ENCODE assay signal across 20 cellular contexts in the genomic region with DNA sequence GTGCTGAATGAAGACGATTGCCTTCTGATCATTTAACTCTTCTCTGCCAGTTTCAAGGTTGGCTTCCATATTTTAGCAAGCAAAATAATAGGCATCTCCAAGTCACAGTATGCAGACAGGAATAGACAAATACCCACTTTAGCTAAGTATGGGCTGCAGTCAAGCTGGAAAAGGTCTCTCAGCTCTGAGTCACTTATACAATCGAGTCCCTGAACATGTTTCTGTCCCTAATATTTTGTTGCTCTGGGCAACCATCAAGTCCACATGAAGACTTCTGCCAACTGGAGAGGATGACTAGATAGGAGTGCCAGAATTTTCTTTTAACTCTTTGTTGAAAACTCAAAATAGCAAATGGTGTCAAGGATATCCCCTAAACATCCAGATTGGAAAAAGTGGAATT.
DNase-seq lines count a peak whose midpoint lies in the region; ATAC-seq, FAIRE-seq and TF ChIP-seq lines count a peak whose summit lies in the region.
"Had no signal": no experiment of that assay in that cellular context is flagged by ENCODE, and none has a peak within 500 bp of the region (broad histone marks: within the 10 kb centered on the region; RNA-seq: fewer than 3 reads in every experiment).

No MANE protein-coding gene starts in this region.

- FAIRE-seq in islet of Langerhans (lab: Jason Lieb, UNC) = peak; percentile 53

- peak overlapping the region; percentile 51 to 82 for H3K27ac ChIP-seq in aorta (ENCODE audit: low read depth in 1 of 2, low read length in 2 of 2)
- H3K27ac ChIP-seq: Peyer's patch had no signal

- H3K4me1 ChIP-seq in aorta (ENCODE audit: control insufficient read depth in 1 of 2, insufficient read depth in 2 of 2, low read length in 2 of 2) = peaks cover 0 to 3% of the 10 kb centered on the region in 2 donors
- H3K4me1 ChIP-seq: Peyer's patch had no signal

- POLR2A ChIA-PET in HEK293T (lab: Yijun Ruan, JAX) = no interaction called here

- no peak for DNase-seq in Right ventricle myocardium inferior (ENCODE audit: missing footprints)
- no peak for DNase-seq in cardiac septum (ENCODE audit: low spot score)
- DNase-seq in dermis microvascular lymphatic vessel endothelial cell (ENCODE audit: low read depth in 2 of 2) = peak; percentile 26 to 57
- DNase-seq in aorta = no peak
- no peak for DNase-seq in NCI-H82 (lab: John Stamatoyannopoulos, UW)
- DNase-seq in activated effector memory CD4-positive, alpha-beta T cell treated with Interleukin-2 at 50 U/mL for 16 hours = no peak
- DNase-seq in HEK293T (ENCODE audit: extremely low spot score) = no peak
- DNase-seq: activated B cell treated with CpG ODN at 0.5 μM for 24 hours; activated CD8-positive, alpha-beta memory T cell treated with anti-CD3 and anti-CD28 coated beads, Interleukin-2, amount 10 ng/mL, durations not matched to agents 7 days and 5 days; activated effector memory CD4-positive, alpha-beta T cell treated with anti-CD3 and anti-CD28 coated beads, Interleukin-2, amount 50 U/mL, for 16 hours; anterior cingulate cortex; CD8-positive, alpha-beta memory T cell; HFFc6; hippocampal formation; naive thymus-derived CD8-positive, alpha-beta T cell; NCI-H2081; Peyer's patch; T-helper 1 cell had no signal

- 7 to 8% methylated on average over 2 of the region's 2 CpGs for WGBS in aorta, 2 donors

- peak; percentile 95 for ATAC-seq in Right ventricle myocardium inferior
- peak; percentile 81 for ATAC-seq in aorta (ENCODE audit: low FRiP score)
- ATAC-seq: activated CD8-positive, alpha-beta memory T cell treated with anti-CD3 and anti-CD28 coated beads, Interleukin-2, amount 10 ng/mL, durations not matched to agents 7 days and 5 days; esophagus mucosa; naive thymus-derived CD8-positive, alpha-beta T cell had no signal

- H3K36me3 ChIP-seq in aorta (ENCODE audit: control insufficient read depth in 1 of 2, insufficient read depth in 2 of 2, low read length in 1 of 2) = no peaks in the 10 kb centered on the region
- H3K36me3 ChIP-seq: Peyer's patch had no signal

- no peaks in the 10 kb centered on the region for H3K27me3 ChIP-seq in aorta (ENCODE audit: control insufficient read depth in 1 of 2, insufficient read depth in 2 of 2, low read length in 1 of 2)
- H3K27me3 ChIP-seq: Peyer's patch had no signal

- intact Hi-C loops in Right ventricle myocardium inferior (cut with DNase I) (no loop called here), cardiac septum (cut with DNase I) (loop anchor here (1.0 kb wide), 1 partner anchor 18 kb away; no protein-coding TSS in a partner anchor), aorta (cut with DNase I) (no loop called here)

- CTCF ChIA-PET in HEK293T (lab: Yijun Ruan, JAX) = interaction anchor here (0.8 kb wide), 1 partner anchor 272 kb away, joined by 5 read pairs; no protein-coding TSS in a partner anchor

- no peaks in the 10 kb centered on the region for H3K9me3 ChIP-seq in aorta (ENCODE audit: control insufficient read depth, low read length)
- H3K9me3 ChIP-seq: Peyer's patch had no signal

- no peak overlapping the region for H3K4me3 ChIP-seq in aorta (ENCODE audit: low read length in 2 of 2)
- H3K4me3 ChIP-seq: Peyer's patch had no signal

TF ChIP-seq in HEK293T, 16 proteins besides CTCF, POLR2A, EP300 and RAD21:
- TF ChIP-seq ELF4 (IDR thresholded peaks at IDR 0.05) (no peak), FOXA1 (IDR thresholded peaks at IDR 0.05) (no peak), BHLHE40 (IDR thresholded peaks at IDR 0.05; ENCODE audit: borderline replicate concordance) (no peak), TARDBP (IDR thresholded peaks at IDR 0.05) (no peak), HDGF (IDR thresholded peaks at IDR 0.05; ENCODE audit: borderline replicate concordance) (no peak), FOXM1 (IDR thresholded peaks at IDR 0.05; ENCODE audit: borderline replicate concordance) (no peak), NFRKB (IDR thresholded peaks at IDR 0.05) (no peak), FOXK2 (IDR thresholded peaks at IDR 0.05) (no peak), LEF1 (IDR thresholded peaks at IDR 0.05; ENCODE audit: borderline replicate concordance) (no peak), ARNT (IDR thresholded peaks at IDR 0.05) (no peak), ZNF384 (IDR thresholded peaks at IDR 0.05) (no peak), CTBP1 (IDR thresholded peaks at IDR 0.05; ENCODE audit: borderline replicate concordance) (no peak), SUZ12 (IDR thresholded peaks at IDR 0.05) (no peak), SP1 (IDR thresholded peaks at IDR 0.05) (no peak)
- TF ChIP-seq, protein P1, sequence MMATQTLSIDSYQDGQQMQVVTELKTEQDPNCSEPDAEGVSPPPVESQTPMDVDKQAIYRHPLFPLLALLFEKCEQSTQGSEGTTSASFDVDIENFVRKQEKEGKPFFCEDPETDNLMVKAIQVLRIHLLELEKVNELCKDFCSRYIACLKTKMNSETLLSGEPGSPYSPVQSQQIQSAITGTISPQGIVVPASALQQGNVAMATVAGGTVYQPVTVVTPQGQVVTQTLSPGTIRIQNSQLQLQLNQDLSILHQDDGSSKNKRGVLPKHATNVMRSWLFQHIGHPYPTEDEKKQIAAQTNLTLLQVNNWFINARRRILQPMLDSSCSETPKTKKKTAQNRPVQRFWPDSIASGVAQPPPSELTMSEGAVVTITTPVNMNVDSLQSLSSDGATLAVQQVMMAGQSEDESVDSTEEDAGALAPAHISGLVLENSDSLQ (IDR thresholded peaks at IDR 0.05) = no peak

Comparison
In these comparisons a context has a peak if more than half of its experiments do, and no peak if none do; other contexts are left out.
1. DNase-seq: peak in dermis microvascular lymphatic vessel endothelial cell (2 of 2); none in Right ventricle myocardium inferior (single experiment), cardiac septum (single experiment), aorta (0 of 2), NCI-H82 (single experiment), activated effector memory CD4-positive, alpha-beta T cell treated with Interleukin-2 at 50 U/mL for 16 hours (single experiment) and HEK293T (single experiment).